In genomic region chr9:119967867-119968535, GRCh38 we compare ENCODE assay signal across 23 cellular contexts.
DNase-seq lines count a peak whose midpoint lies in the region; TF ChIP-seq lines count a peak whose summit lies in the region.
"Had no signal": no experiment of that assay in that cellular context is flagged by ENCODE, and none has a peak within 500 bp of the region (broad histone marks: within the 10 kb centered on the region; RNA-seq: fewer than 3 reads in every experiment).

No MANE protein-coding gene starts in this region.

- peak overlapping the region; percentile 54 for H3K27ac ChIP-seq in VCaP
- H3K27ac ChIP-seq in prostate gland, result peak overlapping the region in 1 of 2 donors; percentile 22
- H3K27ac ChIP-seq: 22Rv1, KMS-11, PC-9, SJSA1 had no signal

- DNase-seq in DMS 273 (lab: John Stamatoyannopoulos, UW; ENCODE audit: unreplicated experiment) (peak; percentile 24), DMS 273 treated with DMSO at 0.1 percent for 48 hours (lab: John Stamatoyannopoulos, UW) (no peak), LHCN-M2 (ENCODE audit: low read depth) (peak; percentile 8), prostate gland (ENCODE audit: low spot score) (peak; percentile 20), GM13976 (ENCODE audit: low spot score) (no peak), activated gamma-delta T cell treated with Interleukin-2 at 50 U/mL for 16 hours (no peak)
- DNase-seq: ACHN; BE2C; CD8-positive, alpha-beta memory T cell; DMS153; GOT3; HCEC 1CT; NCI-H1092; NCI-H1436 treated with DMSO at 0.1 percent for 48 hours; NCI-H187 treated with DMSO at 0.1 percent for 48 hours; NCI-H2171 treated with DMSO at 0.1 percent for 48 hours; NCI-H345; NCI-H526; PC-9 had no signal

- 41% methylated on average over 6 of the region's 6 CpGs for WGBS in prostate gland

- no peak for TF ChIP-seq POLR2A in prostate gland (IDR thresholded peaks at IDR 0.05)

- intact Hi-C loops in prostate gland (cut with DNase I), result loop anchor here (2.0 to 10.0 kb wide), 2 partner anchors 411 to 507 kb away; no protein-coding TSS in a partner anchor

- no peaks in the 10 kb centered on the region for H3K27me3 ChIP-seq in prostate gland (replicated peaks; ENCODE audit: insufficient read depth)
- H3K27me3 ChIP-seq: BE2C, SJSA1 had no signal

- peaks cover 9% of the 10 kb centered on the region for H3K4me1 ChIP-seq in prostate gland (replicated peaks)
- H3K4me1 ChIP-seq: BE2C had no signal

- no peaks in the 10 kb centered on the region for H3K36me3 ChIP-seq in prostate gland
- H3K36me3 ChIP-seq: BE2C, SJSA1 had no signal

- H3K4me3 ChIP-seq in prostate gland, result no peak overlapping the region
- H3K4me3 ChIP-seq: PC-9, SJSA1 had no signal

- no peaks in the 10 kb centered on the region for H3K9me3 ChIP-seq in prostate gland
- H3K9me3 ChIP-seq: BE2C, SJSA1 had no signal

- in situ Hi-C loops in GM13976 (cut with MboI; ENCODE audit: low sequenced_read_pairs, unreplicated experiment), result loop anchor here (25.0 kb wide), 1 partner anchor 406 kb away; no protein-coding TSS in a partner anchor

- TF ChIP-seq CTCF in VCaP (conservative IDR thresholded peaks at IDR 0.05) (no peak), prostate gland (IDR thresholded peaks at IDR 0.05) (no peak), GM13976 (IDR thresholded peaks at IDR 0.05; ENCODE audit: borderline replicate concordance, control extremely low read depth, extremely low read depth, insufficient read depth, missing control alignments) (no peak)

Comparison
In these comparisons a context has a peak if more than half of its experiments do, and no peak if none do; other contexts are left out.
1. DNase-seq: peak in DMS 273 (single experiment), LHCN-M2 (single experiment) and prostate gland (single experiment); none in DMS 273 treated with DMSO at 0.1 percent for 48 hours (single experiment), GM13976 (single experiment) and activated gamma-delta T cell treated with Interleukin-2 at 50 U/mL for 16 hours (single experiment).